ENCODE assay signal across 24 cellular contexts in the genomic region with DNA sequence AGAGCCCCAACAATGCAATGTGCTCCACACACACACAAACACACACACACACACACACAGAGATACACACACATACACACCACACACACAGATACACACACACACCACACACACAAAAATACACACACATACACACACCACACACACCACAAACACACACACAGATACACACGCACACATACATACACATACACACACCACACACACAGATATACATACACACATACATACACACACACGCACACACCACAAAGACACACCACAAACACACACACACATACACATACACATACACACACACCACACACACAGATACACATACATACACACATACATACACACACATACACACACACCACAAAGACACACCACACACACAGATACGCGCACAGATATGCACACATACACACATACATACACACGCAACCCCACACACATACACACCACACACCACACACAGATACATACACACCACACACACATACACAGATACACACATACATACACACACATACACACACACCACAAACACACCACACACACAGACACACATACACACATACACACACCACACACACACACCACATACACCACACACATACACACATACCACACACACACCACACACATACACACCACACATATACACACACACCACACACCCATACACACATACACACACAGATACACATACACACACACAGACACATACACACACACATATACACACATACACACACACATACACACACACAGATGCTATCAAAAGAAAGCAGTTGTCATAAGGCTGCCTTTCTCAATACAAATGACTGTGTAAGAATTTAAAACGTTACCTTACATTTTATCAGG.
"Had no signal": no experiment of that assay in that cellular context is flagged by ENCODE, and none has a peak within 500 bp of the region (broad histone marks: within the 10 kb centered on the region; RNA-seq: fewer than 3 reads in every experiment).

No MANE protein-coding gene starts in this region.

- H3K9me3 ChIP-seq: gastrocnemius medialis, left ventricle myocardium inferior, ovary, upper lobe of left lung had no signal

- H3K27ac ChIP-seq: epithelial cell of prostate, gastrocnemius medialis, left ventricle myocardium inferior, ovary, skin epidermis, upper lobe of left lung, VCaP had no signal

- H3K4me3 ChIP-seq: gastrocnemius medialis, left ventricle myocardium inferior, lung, ovary, skin epidermis, upper lobe of left lung had no signal

- DNase-seq: activated CD4-positive, alpha-beta T cell treated with anti-CD3 and anti-CD28 coated beads for 4 hours; activated CD4-positive, alpha-beta T cell treated with anti-CD3 and anti-CD28 coated beads, Interleukin-2, amount 50 U/mL, for 48 hours; activated naive CD4-positive, alpha-beta T cell; activated T-cell treated with anti-CD3 and anti-CD28 coated beads, Interleukin-2, amount 50 U/mL, for 48 hours; dermis blood vessel endothelial cell; effector CD4-positive, alpha-beta T cell; gastrocnemius medialis; glutamatergic neuron; islet precursor cell; left ventricle myocardium inferior; nephron progenitor cell; ovary; stimulated activated CD4-positive, alpha-beta T cell treated with anti-CD3 and anti-CD28 coated beads, Interleukin-12 subunit alpha, Interleukin-12 subunit beta, amount 100 ng/mL, for 4 hours; stimulated activated CD4-positive, alpha-beta T cell treated with anti-CD3 and anti-CD28 coated beads, Interleukin-4, amount 100 ng/mL, for 1 hour; stimulated activated naive CD8-positive, alpha-beta T cell treated with anti-CD3 and anti-CD28 coated beads, Interleukin-15, amount 100 ng/mL, for 72 hours; substantia nigra; T-helper 9 cell; upper lobe of left lung had no signal

- H3K27me3 ChIP-seq: gastrocnemius medialis, ovary, upper lobe of left lung had no signal

- FAIRE-seq: colon, TTC549 had no signal

- H3K36me3 ChIP-seq: gastrocnemius medialis, left ventricle myocardium inferior, ovary, upper lobe of left lung had no signal

- H3K4me1 ChIP-seq: gastrocnemius medialis, left ventricle myocardium inferior, upper lobe of left lung had no signal
